Comparison of ENCODE assay signal across 8 cellular contexts in the genomic region with DNA sequence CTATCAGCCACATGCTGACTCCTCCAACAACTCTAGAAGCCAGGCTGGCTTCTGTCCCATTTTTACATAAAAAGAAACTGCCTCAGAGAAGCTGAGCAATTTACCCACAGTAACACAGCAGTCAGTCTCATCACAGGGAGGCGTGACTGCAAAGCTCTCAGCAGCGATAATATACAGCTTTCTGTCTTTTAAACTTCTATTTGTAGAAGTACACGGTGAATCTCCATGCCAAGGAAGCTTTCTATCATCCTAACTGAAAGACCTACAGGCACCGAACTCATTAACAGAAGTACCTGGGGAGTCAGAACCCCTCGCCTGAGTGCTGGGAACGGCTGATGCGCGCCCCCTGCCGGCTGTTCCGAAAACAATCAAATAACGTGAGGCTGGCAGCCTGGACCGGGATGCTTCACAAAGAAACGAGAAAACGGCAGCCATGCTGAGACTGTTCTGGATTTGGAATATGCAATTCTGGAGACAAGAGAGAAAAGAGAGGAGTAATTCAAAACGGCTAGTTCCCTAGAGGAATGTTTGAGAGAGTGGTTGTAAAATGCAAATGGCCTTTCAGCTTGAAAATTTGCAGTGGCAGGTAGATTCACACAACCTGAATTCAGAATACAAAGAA. TPM values are rescaled to one million over a fixed set of nuclear protein-coding genes. Genes with fewer than 3 reads are reported as not detected.
DNase-seq lines count a peak whose midpoint lies in the region; ATAC-seq, FAIRE-seq and TF ChIP-seq lines count a peak whose summit lies in the region.

No MANE protein-coding gene starts in this region.

- H2BK20ac ChIP-seq in H9 (ENCODE audit: low read depth, low read length, poor library complexity, severe bottlenecking), result no peak overlapping the region

- no peak overlapping the region for H3K9ac ChIP-seq in H9 (ENCODE audit: extremely low read depth, insufficient read length, low read length)

- H3K56ac ChIP-seq in H9 (ENCODE audit: insufficient read length, low read depth, low read length), result no peak overlapping the region

- H2BK12ac ChIP-seq in H9 (ENCODE audit: insufficient read length, low read depth, low read length), result no peak overlapping the region

- no peaks in the 10 kb centered on the region for H3K9me3 ChIP-seq in H9 (ENCODE audit: control insufficient read depth, low read depth, low read length)

- ATAC-seq in activated CD4-positive, CD25-positive, alpha-beta regulatory T cell treated with anti-CD3 and anti-CD28 coated beads, Interleukin-2, amount 50 U/mL, for 24 hours, result peak; percentile 48 to 74
- no peak for ATAC-seq in GM18505 (IDR thresholded peaks at IDR 0.05; ENCODE audit: unreplicated experiment)

- no peak overlapping the region for H4K5ac ChIP-seq in H9 (ENCODE audit: insufficient read length, low read depth, low read length)

- H3K27me3 ChIP-seq in H9 (ENCODE audit: insufficient read depth, low read length) (no peaks in the 10 kb centered on the region), bronchial epithelial cell (ENCODE audit: control insufficient read depth, insufficient read depth, low read length) (no peaks in the 10 kb centered on the region)

- no peaks in the 10 kb centered on the region; a peak in 3 of 5 replicates for H3K9me3 Mint-ChIP-seq in H9

- no peaks in the 10 kb centered on the region for H3K23me2 ChIP-seq in H9 (ENCODE audit: insufficient read length, low read depth, low read length, poor library complexity, severe bottlenecking)

- H3K4me2 ChIP-seq in H9 (ENCODE audit: insufficient read depth, insufficient read length, low read length), result no peak overlapping the region

- H2AFZ ChIP-seq in H9 (ENCODE audit: low read length), result no peak overlapping the region

- H3T11ph ChIP-seq in H9 (ENCODE audit: low read length), result no peak overlapping the region

- H3K23ac ChIP-seq in H9 (ENCODE audit: insufficient read length, low read depth, low read length), result no peak overlapping the region

- H3K4me3 Mint-ChIP-seq in H9, result peak overlapping the region in 1 of 2 experiments; percentile 30; a peak in 2 of 5 replicates

- no CpG with 5 or more reads among the region's 15 CpGs for WGBS in H9 (ENCODE audit: extremely low coverage, insufficient read length, low lambda C conversion rate)

- H2AK5ac ChIP-seq in H9 (ENCODE audit: insufficient read length, low read length), result no peak overlapping the region

- no peak for TF ChIP-seq POLR2A in GM18505 (IDR thresholded peaks at IDR 0.05; ENCODE audit: borderline replicate concordance, extremely low read depth, insufficient read depth, insufficient read length)

- H3K27me3 Mint-ChIP-seq in H9 (ENCODE audit: low read depth), result no peaks in the 10 kb centered on the region

- peaks cover 21% of the 10 kb centered on the region for H3K4me1 ChIP-seq in H9 (ENCODE audit: insufficient read depth, low read length)

- H4K8ac ChIP-seq in H9 (replicated peaks; ENCODE audit: insufficient read length, low read depth, low read length), result no peak overlapping the region

- peaks cover 49 to 50% of the 10 kb centered on the region in 2 experiments for H3K4me1 Mint-ChIP-seq in H9

- no peak overlapping the region for H3K27ac ChIP-seq in H9 (ENCODE audit: insufficient read length, low read depth, low read length)

- no peaks in the 10 kb centered on the region for H3K79me1 ChIP-seq in H9 (ENCODE audit: insufficient read depth, low read depth, low read length, poor library complexity, severe bottlenecking)

- H3K4ac ChIP-seq in H9 (ENCODE audit: low read depth, low read length), result no peak overlapping the region

- H2BK120ac ChIP-seq in H9 (ENCODE audit: low read depth, low read length, poor library complexity, severe bottlenecking), result no peak overlapping the region

- no peaks in the 10 kb centered on the region; a peak in 1 of 7 replicates for H3K36me3 Mint-ChIP-seq in H9 (ENCODE audit: insufficient read depth in 1 of 3, low read depth in 3 of 3)

- H2BK15ac ChIP-seq in H9 (ENCODE audit: low read depth, low read length), result no peak overlapping the region

- H3K79me2 ChIP-seq in H9 (ENCODE audit: insufficient read depth, low read length), result no peaks in the 10 kb centered on the region

- H3K36me3 ChIP-seq in bronchial epithelial cell (ENCODE audit: control insufficient read depth, insufficient read depth, low read length), result no peaks in the 10 kb centered on the region

- H4K91ac ChIP-seq in H9 (ENCODE audit: insufficient read length, low read depth, low read length), result no peak overlapping the region

- no peak overlapping the region for H3K18ac ChIP-seq in H9 (ENCODE audit: insufficient read length, low read depth, low read length)

- no peak overlapping the region for H2BK5ac ChIP-seq in H9 (ENCODE audit: insufficient read length, low read length)

- H3K27ac Mint-ChIP-seq in H9, result peak overlapping the region; percentile 21 to 90 (median 48); a peak in 5 of 7 replicates

- H3K14ac ChIP-seq in H9 (ENCODE audit: insufficient read depth, low read length), result no peak overlapping the region

- no peaks in the 10 kb centered on the region for H4K20me1 ChIP-seq in H9 (ENCODE audit: control insufficient read depth, insufficient read depth, insufficient read length)

- no peak for FAIRE-seq in bronchial epithelial cell (lab: Jason Lieb, UNC)

- H3K4me3 ChIP-seq in AG10803 (ENCODE audit: low read length) (no peak overlapping the region), bronchial epithelial cell (ENCODE audit: low read depth, low read length) (no peak overlapping the region)

- DNase-seq in AG10803 (ENCODE audit: low read depth), result peak; percentile 54
- DNase-seq in H9, result peak; percentile 92
- DNase-seq in NCI-H446 (lab: John Stamatoyannopoulos, UW), result peak; percentile 60 to 87
- peak; percentile 46 for DNase-seq in bronchial epithelial cell (ENCODE audit: low read depth)
- DNase-seq in kidney tubule cell (ENCODE audit: low spot score), result peak; percentile 68
- peak; percentile 84 for DNase-seq in stimulated activated CD4-positive, alpha-beta T cell treated with anti-CD3 and anti-CD28 coated beads, Interleukin-4, amount 100 ng/mL, for 24 hours

- TF ChIP-seq CTCF in AG10803 (conservative IDR thresholded peaks at IDR 0.05; ENCODE audit: low read length) (peak; percentile 75), H9 (conservative IDR thresholded peaks at IDR 0.05) (peak; percentile 96), bronchial epithelial cell (IDR thresholded peaks at IDR 0.05; ENCODE audit: insufficient read depth, low read length, severe bottlenecking) (peak; percentile 79)

RNA-seq across cellular contexts. Expression of a gene that starts 43.5 kb away (rescaled TPM):
- 64.2 and 66.7 TPM in 2 replicates for total RNA-seq in H9 (2021)
- 33.4 and 39.0 TPM in 2 replicates for total RNA-seq in bronchial epithelial cell
